Comparison of ENCODE assay signal across 1 cellular context in the genomic region with DNA sequence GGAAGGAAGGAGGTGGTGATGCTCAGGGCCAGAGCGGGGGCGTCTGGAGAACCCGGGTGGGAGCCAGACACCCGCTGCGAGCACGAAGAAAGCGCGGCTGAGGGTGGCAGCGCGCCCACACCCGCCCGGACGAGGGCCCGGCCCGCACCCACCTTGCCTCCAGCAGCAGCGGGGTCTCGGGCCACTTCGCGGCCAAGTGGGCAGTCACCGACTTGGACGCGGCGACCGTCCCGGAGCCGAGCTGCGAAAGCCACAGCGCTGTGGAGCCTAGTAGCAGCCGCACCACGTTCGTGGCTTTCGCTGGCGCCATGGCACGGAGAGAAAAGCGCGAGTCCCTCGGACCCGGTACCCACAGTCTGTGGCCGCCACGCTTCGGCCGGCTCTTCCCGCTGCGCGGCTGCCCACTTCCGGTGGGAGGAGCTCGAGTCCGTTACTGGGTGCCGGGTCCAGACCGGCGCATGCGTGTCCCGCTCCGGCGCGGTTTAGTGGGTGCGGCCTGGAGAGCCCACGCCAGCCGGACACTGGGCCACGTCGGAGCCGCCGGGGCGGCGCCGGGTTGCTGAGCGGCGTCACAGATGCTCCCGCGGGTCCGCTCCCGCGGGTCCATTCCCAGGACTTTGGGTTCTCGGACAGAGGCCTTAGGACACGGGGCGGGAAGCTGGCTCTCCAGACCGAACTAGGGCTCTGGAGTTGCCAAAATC.
A peak's percentile ranks its signal among the peaks of the same experiment; 100 is the strongest.
TF ChIP-seq lines count a peak whose summit lies in the region.

A gene with protein sequence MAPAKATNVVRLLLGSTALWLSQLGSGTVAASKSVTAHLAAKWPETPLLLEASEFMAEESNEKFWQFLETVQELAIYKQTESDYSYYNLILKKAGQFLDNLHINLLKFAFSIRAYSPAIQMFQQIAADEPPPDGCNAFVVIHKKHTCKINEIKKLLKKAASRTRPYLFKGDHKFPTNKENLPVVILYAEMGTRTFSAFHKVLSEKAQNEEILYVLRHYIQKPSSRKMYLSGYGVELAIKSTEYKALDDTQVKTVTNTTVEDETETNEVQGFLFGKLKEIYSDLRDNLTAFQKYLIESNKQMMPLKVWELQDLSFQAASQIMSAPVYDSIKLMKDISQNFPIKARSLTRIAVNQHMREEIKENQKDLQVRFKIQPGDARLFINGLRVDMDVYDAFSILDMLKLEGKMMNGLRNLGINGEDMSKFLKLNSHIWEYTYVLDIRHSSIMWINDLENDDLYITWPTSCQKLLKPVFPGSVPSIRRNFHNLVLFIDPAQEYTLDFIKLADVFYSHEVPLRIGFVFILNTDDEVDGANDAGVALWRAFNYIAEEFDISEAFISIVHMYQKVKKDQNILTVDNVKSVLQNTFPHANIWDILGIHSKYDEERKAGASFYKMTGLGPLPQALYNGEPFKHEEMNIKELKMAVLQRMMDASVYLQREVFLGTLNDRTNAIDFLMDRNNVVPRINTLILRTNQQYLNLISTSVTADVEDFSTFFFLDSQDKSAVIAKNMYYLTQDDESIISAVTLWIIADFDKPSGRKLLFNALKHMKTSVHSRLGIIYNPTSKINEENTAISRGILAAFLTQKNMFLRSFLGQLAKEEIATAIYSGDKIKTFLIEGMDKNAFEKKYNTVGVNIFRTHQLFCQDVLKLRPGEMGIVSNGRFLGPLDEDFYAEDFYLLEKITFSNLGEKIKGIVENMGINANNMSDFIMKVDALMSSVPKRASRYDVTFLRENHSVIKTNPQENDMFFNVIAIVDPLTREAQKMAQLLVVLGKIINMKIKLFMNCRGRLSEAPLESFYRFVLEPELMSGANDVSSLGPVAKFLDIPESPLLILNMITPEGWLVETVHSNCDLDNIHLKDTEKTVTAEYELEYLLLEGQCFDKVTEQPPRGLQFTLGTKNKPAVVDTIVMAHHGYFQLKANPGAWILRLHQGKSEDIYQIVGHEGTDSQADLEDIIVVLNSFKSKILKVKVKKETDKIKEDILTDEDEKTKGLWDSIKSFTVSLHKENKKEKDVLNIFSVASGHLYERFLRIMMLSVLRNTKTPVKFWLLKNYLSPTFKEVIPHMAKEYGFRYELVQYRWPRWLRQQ (N-terminal part only) (minus strand): TSS at position 399 of the 701 bp plus-strand sequence. CDS start 89 bp downstream, at position 310.

TF ChIP-seq in HepG2, 621 proteins besides CTCF, POLR2A, EP300 and RAD21 (continued from another document and continues in another):
- TF ChIP-seq ZNF407 (CRISPR knock-in tag; IDR thresholded peaks at IDR 0.05; ENCODE audit: not compliant biosample characterization) (peak; percentile 81), ZNF430 (CRISPR knock-in tag; IDR thresholded peaks at IDR 0.05) (no peak), GATAD1 (CRISPR knock-in tag; IDR thresholded peaks at IDR 0.05) (peak; percentile 82), ZNF256 (CRISPR knock-in tag; conservative IDR thresholded peaks at IDR 0.05) (0 out of 2 replicates have a peak, but pooled peaks have one; percentile 26), TCF12 (IDR thresholded peaks at IDR 0.05) (no peak), TCF12 (CRISPR knock-in tag; IDR thresholded peaks at IDR 0.05) (0 out of 2 replicates have a peak, but pooled peaks have one; percentile 47), ZNF205 (CRISPR knock-in tag; IDR thresholded peaks at IDR 0.05) (peak; percentile 69; the same call in 1 of the 2 replicates), CC2D1A (CRISPR knock-in tag; IDR thresholded peaks at IDR 0.05) (no peak), ZNF274 (CRISPR knock-in tag; IDR thresholded peaks at IDR 0.05) (peak; percentile 59), ZNF350 (CRISPR knock-in tag; IDR thresholded peaks at IDR 0.05; ENCODE audit: borderline replicate concordance, low read depth) (peak; percentile 88), HDAC1 (CRISPR knock-in tag; IDR thresholded peaks at IDR 0.05) (peak; percentile 94), SMAD1 (CRISPR knock-in tag; IDR thresholded peaks at IDR 0.05; ENCODE audit: borderline replicate concordance, low read depth) (peak; percentile 95; the same call in 1 of the 2 replicates), SRSF4 (IDR thresholded peaks at IDR 0.05; ENCODE audit: low read depth, low read length, poor library complexity, severe bottlenecking) (no peak), HNF1A (IDR thresholded peaks at IDR 0.05; ENCODE audit: low read depth) (no peak), HNF1A (CRISPR knock-in tag; IDR thresholded peaks at IDR 0.05; ENCODE audit: borderline replicate concordance) (peak; percentile 37; the same call in 1 of the 2 replicates), ZNF749 (CRISPR knock-in tag; IDR thresholded peaks at IDR 0.05; ENCODE audit: borderline replicate concordance) (no peak; the same call in 1 of the 2 replicates), KDM3A (CRISPR knock-in tag; IDR thresholded peaks at IDR 0.05; ENCODE audit: low read depth) (no peak), FOXC1 (CRISPR knock-in tag; IDR thresholded peaks at IDR 0.05; ENCODE audit: borderline replicate concordance) (peak; percentile 91; the same call in 1 of the 2 replicates), ZNF431 (CRISPR knock-in tag; IDR thresholded peaks at IDR 0.05; ENCODE audit: borderline replicate concordance, low read depth) (no peak), ZNF468 (CRISPR knock-in tag; IDR thresholded peaks at IDR 0.05) (no peak), ZNF333 (CRISPR knock-in tag; IDR thresholded peaks at IDR 0.05; ENCODE audit: borderline replicate concordance) (peak; percentile 94; the same call in 1 of the 2 replicates), EED (CRISPR knock-in tag; IDR thresholded peaks at IDR 0.05) (0 out of 2 replicates have a peak, but pooled peaks have one; percentile 66), HIC2 (CRISPR knock-in tag; IDR thresholded peaks at IDR 0.05; ENCODE audit: low read depth) (no peak; the same call in 1 of the 2 replicates), ZNF781 (CRISPR knock-in tag; IDR thresholded peaks at IDR 0.05; ENCODE audit: borderline replicate concordance, not compliant biosample characterization) (peak; percentile 36), KAT7 (CRISPR knock-in tag; IDR thresholded peaks at IDR 0.05; ENCODE audit: borderline replicate concordance) (peak; percentile 92; the same call in 1 of the 2 replicates), YEATS4 (CRISPR knock-in tag; IDR thresholded peaks at IDR 0.05; ENCODE audit: borderline replicate concordance) (peak; percentile 82), POGZ (CRISPR knock-in tag; IDR thresholded peaks at IDR 0.05) (peak; percentile 92), SNRNP70 (IDR thresholded peaks at IDR 0.05; ENCODE audit: low read depth, low read length) (no peak), SRF (IDR thresholded peaks at IDR 0.05; ENCODE audit: low read depth, low read length) (no peak), ZGPAT (CRISPR knock-in tag; IDR thresholded peaks at IDR 0.05) (peak; percentile 73; the same call in 1 of the 2 replicates), ZNF7 (CRISPR knock-in tag; IDR thresholded peaks at IDR 0.05) (no peak), NONO (IDR thresholded peaks at IDR 0.05) (no peak), NONO (CRISPR knock-in tag; conservative IDR thresholded peaks at IDR 0.05) (peak; percentile 51; the same call in 1 of the 2 replicates)
- TF ChIP-seq, protein P1, sequence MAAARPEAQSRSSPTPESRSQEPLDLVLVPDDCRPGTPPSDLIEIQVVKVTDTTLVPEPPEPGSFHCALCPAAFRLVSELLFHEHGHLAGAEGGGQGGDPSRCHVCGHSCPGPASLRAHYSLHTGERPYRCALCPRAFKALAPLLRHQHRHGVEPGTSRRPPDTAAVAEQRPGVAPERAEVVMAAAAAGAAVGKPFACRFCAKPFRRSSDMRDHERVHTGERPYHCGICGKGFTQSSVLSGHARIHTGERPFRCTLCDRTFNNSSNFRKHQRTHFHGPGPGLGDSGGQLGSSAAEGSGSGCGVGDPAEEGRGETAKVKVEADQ (CRISPR knock-in tag; IDR thresholded peaks at IDR 0.05; ENCODE audit: borderline replicate concordance) = peak; percentile 59; the same call in 1 of the 2 replicates
